20 cellular contexts compared by ENCODE assay signal in genomic region chr7:130275826-130276291, GRCh38. TPM values are rescaled to one million over a fixed set of nuclear protein-coding genes. Genes with fewer than 3 reads are reported as not detected.
DNase-seq lines count a peak whose midpoint lies in the region; ATAC-seq and TF ChIP-seq lines count a peak whose summit lies in the region.
"Had no signal": no experiment of that assay in that cellular context is flagged by ENCODE, and none has a peak within 500 bp of the region (broad histone marks: within the 10 kb centered on the region; RNA-seq: fewer than 3 reads in every experiment).

No MANE protein-coding gene starts in this region.

- no peaks in the 10 kb centered on the region for H3K9me3 ChIP-seq in adipocyte (ENCODE audit: control insufficient read depth, low read length)
- H3K9me3 ChIP-seq: adrenal gland, right atrium auricular region had no signal

- no peaks in the 10 kb centered on the region for H3K36me3 ChIP-seq in adipocyte (ENCODE audit: control insufficient read depth, insufficient read depth, low read length, severe bottlenecking)
- H3K36me3 ChIP-seq: adrenal gland, right atrium auricular region had no signal

- H3K4me3 ChIP-seq in adipocyte (ENCODE audit: low read length): no peak overlapping the region
- H3K4me3 ChIP-seq: adrenal gland, coronary artery, right atrium auricular region had no signal

- H3K9me3 Mint-ChIP-seq in mesothelial cell of epicardium: no peaks in the 10 kb centered on the region
- H3K9me3 Mint-ChIP-seq: stimulated activated effector memory CD8-positive, alpha-beta T cell treated with anti-CD3 and anti-CD28 coated beads, Interleukin-12 subunit alpha, Interleukin-12 subunit beta, amount 100 ng/mL, for 72 hours had no signal

- H3K9ac ChIP-seq in adipocyte (ENCODE audit: low read length): peak overlapping the region; percentile 10

- H3K4me1 Mint-ChIP-seq in mesothelial cell of epicardium: peaks cover 89% of the 10 kb centered on the region

- H3K4me1 ChIP-seq in adipocyte (ENCODE audit: control insufficient read depth, insufficient read depth, low read length): peaks cover 79% of the 10 kb centered on the region

- ATAC-seq in GM21786 (IDR thresholded peaks at IDR 0.05; ENCODE audit: unreplicated experiment): no peak
- ATAC-seq: stimulated activated effector memory CD8-positive, alpha-beta T cell treated with anti-CD3 and anti-CD28 coated beads, Interleukin-12 subunit alpha, Interleukin-12 subunit beta, amount 100 ng/mL, for 72 hours had no signal

- H3K27me3 ChIP-seq in adipocyte (replicated peaks; ENCODE audit: control insufficient read depth, insufficient read depth, low read length): no peaks in the 10 kb centered on the region
- H3K27me3 ChIP-seq: adrenal gland, right atrium auricular region had no signal

- H3K36me3 Mint-ChIP-seq in mesothelial cell of epicardium: no peaks in the 10 kb centered on the region
- H3K36me3 Mint-ChIP-seq: CD4-positive, CD25-positive, alpha-beta regulatory T cell; stimulated activated effector memory CD8-positive, alpha-beta T cell treated with anti-CD3 and anti-CD28 coated beads, Interleukin-12 subunit alpha, Interleukin-12 subunit beta, amount 100 ng/mL, for 72 hours had no signal

- no peaks in the 10 kb centered on the region for H3K27me3 Mint-ChIP-seq in mesothelial cell of epicardium (ENCODE audit: low read depth)

- TF ChIP-seq CTCF in mesothelial cell of epicardium (IDR thresholded peaks at IDR 0.05; ENCODE audit: unreplicated experiment): no peak

- H3K4me3 Mint-ChIP-seq in mesothelial cell of epicardium: no peak overlapping the region
- H3K4me3 Mint-ChIP-seq: CD4-positive, CD25-positive, alpha-beta regulatory T cell had no signal

- peak overlapping the region; percentile 91 for H3K27ac Mint-ChIP-seq in mesothelial cell of epicardium
- H3K27ac Mint-ChIP-seq: CD4-positive, CD25-positive, alpha-beta regulatory T cell had no signal

- DNase-seq in DMS153 (lab: John Stamatoyannopoulos, UW): peak; percentile 32
- DNase-seq in DMS153 treated with DMSO at 0.1 percent for 48 hours (lab: John Stamatoyannopoulos, UW; ENCODE audit: unreplicated experiment): no peak
- DNase-seq in LHCN-M2 (ENCODE audit: low read depth): peak; percentile 19
- DNase-seq in adipocyte (ENCODE audit: low read depth): peak; percentile 46
- DNase-seq in mesothelial cell of epicardium (ENCODE audit: low spot score in 2 of 2, unreplicated experiment in 2 of 2): no peak
- DNase-seq in posterior vena cava (ENCODE audit: low spot score): no peak
- DNase-seq in GM19238 (ENCODE audit: insufficient read length, low spot score): no peak
- DNase-seq: 8988T; adrenal gland; CD4-positive, CD25-positive, alpha-beta regulatory T cell; erythroblast; head of caudate nucleus; stimulated activated CD4-positive, alpha-beta T cell treated with anti-CD3 and anti-CD28 coated beads, Interleukin-4, amount 100 ng/mL, for 24 hours had no signal

- intact Hi-C loops in posterior vena cava (cut with DNase I): loop anchor here in 1 of 2 donors (10.0 kb wide), 1 partner anchor 219 kb away; the partner anchor contains the start of gene MEST

RNA-seq across cellular contexts. Expression of gene CPA2, which starts 9.2 kb away (rescaled TPM):
- not detected in 2 replicates for total RNA-seq in LHCN-M2 (2014; rRNA removed)
- not detected for polyA plus RNA-seq in LHCN-M2 (2012)
- total RNA-seq in mesothelial cell of epicardium: 0.54 to 0.73 TPM (median 0.72 TPM) in 3 replicates
- under 1 TPM in 1 of 2 donors, not detected in 1; 0.67 TPM for total RNA-seq in posterior vena cava
- total RNA-seq: CD4-positive, CD25-positive, alpha-beta regulatory T cell; kidney epithelial cell; right atrium auricular region; T-helper 2 cell treated with Interferon-gamma antibody and Interleukin-4, amounts not matched to agents 100 ng/mL and 5 ng/mL, for 36 hours; ureter had no signal
- polyA plus RNA-seq: CD4-positive, CD25-positive, alpha-beta regulatory T cell had no signal

RNA-seq across cellular contexts. Expression of gene CPA4, which starts 17.1 kb away (rescaled TPM):
- total RNA-seq in LHCN-M2 (2014; rRNA removed) (90.5 and 118 TPM in 2 replicates), mesothelial cell of epicardium (3.9 to 5.8 TPM (median 4.1 TPM) in 3 replicates), posterior vena cava (under 1 TPM; 0.37 to 0.62 TPM)
- polyA plus RNA-seq in LHCN-M2 (2012): 238 TPM
- total RNA-seq: CD4-positive, CD25-positive, alpha-beta regulatory T cell; T-helper 2 cell treated with Interferon-gamma antibody and Interleukin-4, amounts not matched to agents 100 ng/mL and 5 ng/mL, for 36 hours; ureter had no signal
- polyA plus RNA-seq: CD4-positive, CD25-positive, alpha-beta regulatory T cell had no signal

Comparison
In these comparisons a context has a peak if more than half of its experiments do, and no peak if none do; other contexts are left out.
1. DNase-seq: peak in DMS153 (single experiment), LHCN-M2 (single experiment) and adipocyte (single experiment); none in DMS153 treated with DMSO at 0.1 percent for 48 hours (single experiment), mesothelial cell of epicardium (0 of 2), posterior vena cava (single experiment) and GM19238 (single experiment).
2. RNA of gene CPA4, which starts 17.1 kb away (total RNA-seq): 90.5 to 118 TPM in LHCN-M2; 3.9 to 5.8 TPM in mesothelial cell of epicardium and 0.37 to 0.62 TPM in posterior vena cava; every median in the first group is over 10 times any median in the second.